In genomic region chr3:8608041-8608790, GRCh38 we compare ENCODE assay signal across 15 cellular contexts. TPM values are rescaled to one million over a fixed set of nuclear protein-coding genes. Genes with fewer than 3 reads are reported as not detected.
DNase-seq lines count a peak whose midpoint lies in the region; ATAC-seq, FAIRE-seq and TF ChIP-seq lines count a peak whose summit lies in the region.
"Had no signal": no experiment of that assay in that cellular context is flagged by ENCODE, and none has a peak within 500 bp of the region (broad histone marks: within the 10 kb centered on the region; RNA-seq: fewer than 3 reads in every experiment).

No MANE protein-coding gene starts in this region.

- H3K4me3 ChIP-seq in PC-3 (ENCODE audit: low read length) (no peak overlapping the region), HepG2 (replicated peaks in 1 of 3; ENCODE audit: insufficient read depth in 1 of 3, low read depth in 2 of 3, low read length in 3 of 3) (no peak overlapping the region)
- H3K4me3 ChIP-seq: SJCRH30 had no signal

- no peaks in the 10 kb centered on the region for H3F3A ChIP-seq in PC-3 (ENCODE audit: low read length, unreplicated experiment)

- no peak for TF ChIP-seq POLR2A in HepG2 (IDR thresholded peaks at IDR 0.05; ENCODE audit: insufficient read depth in 1 of 2, low read depth in 2 of 2, low read length in 2 of 2)

- H2AFZ ChIP-seq in PC-3 (ENCODE audit: low read length): 0 out of 2 replicates have a peak overlapping the region, but pooled peaks have one; percentile 14
- H2AFZ ChIP-seq in HepG2 (ENCODE audit: low read length): no peak overlapping the region

- TF ChIP-seq CTCF in PC-3 (conservative IDR thresholded peaks at IDR 0.05; ENCODE audit: low read depth, low read length): no peak
- no peak for TF ChIP-seq CTCF in VCaP (conservative IDR thresholded peaks at IDR 0.05)
- no peak for TF ChIP-seq CTCF in HepG2 (CRISPR knock-in tag; IDR thresholded peaks at IDR 0.05)

- H3K27ac ChIP-seq in PC-3 (ENCODE audit: low read length) (no peak overlapping the region), VCaP (peak overlapping the region; percentile 22; the same call in 1 of the 2 replicates), HepG2 (ENCODE audit: extremely low read length, insufficient read depth, low read length) (no peak overlapping the region)
- H3K27ac ChIP-seq: HL-60, SJCRH30 had no signal

- no peak for TF ChIP-seq RAD21 in HepG2 (CRISPR knock-in tag; IDR thresholded peaks at IDR 0.05)

- no peaks in the 10 kb centered on the region for H4K20me1 ChIP-seq in PC-3 (ENCODE audit: low read length)
- no peaks in the 10 kb centered on the region for H4K20me1 ChIP-seq in HepG2 (ENCODE audit: insufficient read depth, low read length)

- DNase-seq in PC-3 (no peak), HepG2 (ENCODE audit: low spot score) (no peak), sciatic nerve (ENCODE audit: low spot score) (no peak)
- DNase-seq: CD8-positive, alpha-beta memory T cell; MM.1S; NCI-H2171 treated with DMSO at 0.1 percent for 48 hours; NCI-H446 had no signal

- no peak for FAIRE-seq in HepG2 (lab: Jason Lieb, UNC)
- FAIRE-seq: GM12892 had no signal

- in situ Hi-C loops in HepG2 (cut with HindIII; ENCODE audit: extremely low pct_ligation_motif_present, low pct_unique_long_range_greater_than_20kb): loop anchor here (10.0 kb wide), 1 partner anchor 283 kb away; no protein-coding TSS in a partner anchor

- no peaks in the 10 kb centered on the region for H3K9me2 ChIP-seq in PC-3 (replicated peaks; ENCODE audit: low read length)

- CTCF ChIA-PET in PC-3 (lab: Charles Lee) (interaction anchor here (0.6 to 1.3 kb wide), 3 partner anchors 72 to 166 kb away, joined by 3 to 11 read pairs (median 4); no protein-coding TSS in a partner anchor), HepG2 (lab: Yijun Ruan, JAX; ENCODE audit: low intra/inter-chr PET ratio, low total read pairs) (interaction anchor here (1.9 kb wide), 1 partner anchor 166 kb away, joined by 18 read pairs; no protein-coding TSS in a partner anchor)

- H3K4me1 ChIP-seq in PC-3 (ENCODE audit: insufficient read depth, low read length) (0 out of 2 replicates have a peak, but pooled peaks cover 6% of the 10 kb centered on the region), HepG2 (ENCODE audit: insufficient read depth, low read length) (peaks cover 2% of the 10 kb centered on the region; the same call in 1 of the 2 replicates)

- ATAC-seq in PC-3 (no peak), HepG2 (peak; percentile 42), sciatic nerve (peak; percentile 22), GM18519 (IDR thresholded peaks at IDR 0.05; ENCODE audit: low FRiP score, unreplicated experiment) (no peak), GM21576 (IDR thresholded peaks at IDR 0.05; ENCODE audit: unreplicated experiment) (no peak), HG03045 (IDR thresholded peaks at IDR 0.05; ENCODE audit: unreplicated experiment) (no peak)

- H3K9me3 ChIP-seq in PC-3 (ENCODE audit: low read length) (no peaks in the 10 kb centered on the region), HepG2 (ENCODE audit: low read length) (no peaks in the 10 kb centered on the region)
- H3K9me3 ChIP-seq: SJCRH30 had no signal

- BruUV-seq in PC-3 (replicated peaks; lab: Mats Ljungman, UMichigan): no TSS peak
- no TSS peak for BruUV-seq in HepG2 (replicated peaks; lab: Mats Ljungman, UMichigan)

- TF ChIP-seq EP300 in HepG2 (IDR thresholded peaks at IDR 0.05; ENCODE audit: low read depth in 2 of 2, low read length in 2 of 2) (no peak), HepG2 (CRISPR knock-in tag; IDR thresholded peaks at IDR 0.05; ENCODE audit: borderline replicate concordance) (no peak)

- H3K36me3 ChIP-seq in PC-3 (ENCODE audit: low read depth, low read length) (no peaks in the 10 kb centered on the region), HepG2 (replicated peaks in 1 of 2; ENCODE audit: control insufficient read depth in 1 of 2, insufficient read depth in 2 of 2, low read length in 2 of 2) (no peaks in the 10 kb centered on the region)
- H3K36me3 ChIP-seq: SJCRH30 had no signal

- no peak overlapping the region for H3K9ac ChIP-seq in PC-3 (ENCODE audit: low read length)
- H3K9ac ChIP-seq in HepG2 (ENCODE audit: insufficient read depth, low read depth, low read length): no peak overlapping the region

- no peaks in the 10 kb centered on the region for H3K79me2 ChIP-seq in PC-3 (ENCODE audit: low read length)
- no peaks in the 10 kb centered on the region for H3K79me2 ChIP-seq in HepG2 (ENCODE audit: insufficient read depth, low read length)

- POLR2A ChIA-PET in PC-3 (lab: Charles Lee; ENCODE audit: unreplicated experiment) (no interaction called here), HepG2 (lab: Yijun Ruan, JAX) (no interaction called here)

- H3K27me3 ChIP-seq in PC-3 (ENCODE audit: low read length) (no peaks in the 10 kb centered on the region), HepG2 (ENCODE audit: control insufficient read depth in 1 of 2, insufficient read depth in 2 of 2, low read length in 2 of 2) (no peaks in the 10 kb centered on the region)
- H3K27me3 ChIP-seq: SJCRH30 had no signal

- H3K4me2 ChIP-seq in PC-3 (ENCODE audit: low read length) (no peak overlapping the region), HepG2 (ENCODE audit: low read depth, low read length) (peak overlapping the region; percentile 16; the same call in 1 of the 2 replicates)

- WGBS in HepG2 (ENCODE audit: low lambda C conversion rate): 66% methylated on average over 16 of the region's 16 CpGs

- intact Hi-C loops in PC-3 (cut with micrococcal nuclease) (loop anchor here (5.0 kb wide), 1 partner anchor 186 kb away; no protein-coding TSS in a partner anchor), HepG2 (cut with micrococcal nuclease; ENCODE audit: unreplicated experiment) (loop anchor here (10.0 kb wide), 1 partner anchor 103 kb away; the partner anchor contains the start of gene LMCD1), sciatic nerve (cut with DNase I) (no loop called here)

TF ChIP-seq in HepG2, 621 proteins besides CTCF, POLR2A, EP300 and RAD21 (continues in another document):
- TF ChIP-seq SUZ12 (IDR thresholded peaks at IDR 0.05; ENCODE audit: low read depth, low read length) (no peak), TEAD3 (CRISPR knock-in tag; optimal IDR thresholded peaks at IDR 0.05; ENCODE audit: borderline replicate concordance) (no peak)

RNA-seq across cellular contexts. Expression of gene SSUH2, which starts 36.4 kb away (rescaled TPM):
- total RNA-seq in PC-3 (2014; rRNA removed) (0.44 TPM in 1 of 2 replicates, not detected in the other), HepG2 (2016; rRNA removed; fragmentation: Illumina TruSeq; extraction: Trizol) (36.2 and 38.1 TPM in 2 replicates), sciatic nerve (0.53 TPM)
- 18.7 and 20.4 TPM in 2 replicates for total RNA-seq in HepG2 (2016; cell fraction: cytosol; rRNA removed; fragmentation: Illumina TruSeq; extraction: Trizol; ENCODE audit: low read depth)
- total RNA-seq in HepG2 (2016; cell fraction: insoluble cytoplasmic fraction; rRNA removed; fragmentation: Illumina TruSeq; extraction: Trizol): 34.9 and 39.3 TPM in 2 replicates
- 36.1 and 39.1 TPM in 2 replicates for total RNA-seq in HepG2 (2016; cell fraction: membrane; rRNA removed; fragmentation: Illumina TruSeq; extraction: Trizol)
- 27.0 and 32.8 TPM in 2 replicates for total RNA-seq in HepG2 (2016; cell fraction: nucleus; rRNA removed; fragmentation: Illumina TruSeq; extraction: Trizol)
- 125 and 136 TPM in 2 replicates for polyA plus RNA-seq in HepG2 (2011; rRNA removed)
- 88.0 and 109 TPM in 2 replicates for polyA plus RNA-seq in HepG2 (2011; cell fraction: cytosol; rRNA removed)
- polyA plus RNA-seq in HepG2 (2011; cell fraction: nucleus; rRNA removed): 335 and 419 TPM in 2 replicates
- polyA plus RNA-seq in HepG2 (2012): 46.9 and 59.9 TPM in 2 replicates
- 25.2 and 30.9 TPM in 2 replicates for polyA plus RNA-seq in HepG2 (2016; cell fraction: cytosol; fragmentation: Illumina TruSeq; extraction: Trizol; ENCODE audit: low read depth)
- 49.3 and 54.5 TPM in 2 replicates for polyA plus RNA-seq in HepG2 (2016; cell fraction: insoluble cytoplasmic fraction; fragmentation: Illumina TruSeq; extraction: Trizol; ENCODE audit: low read depth)
- 43.5 and 51.8 TPM in 2 replicates for polyA plus RNA-seq in HepG2 (2016; cell fraction: membrane; fragmentation: Illumina TruSeq; extraction: Trizol; ENCODE audit: low read depth)
- polyA plus RNA-seq in HepG2 (2016; cell fraction: nucleus; fragmentation: Illumina TruSeq; extraction: Trizol; ENCODE audit: insufficient read depth, low read depth): 77.3 and 79.0 TPM in 2 replicates
- polyA minus RNA-seq in HepG2 (2011; rRNA and poly(A)+ RNA removed; ENCODE audit: low replicate concordance): 2.2 and 130 TPM in 2 replicates
- polyA minus RNA-seq in HepG2 (2011; cell fraction: cytosol; rRNA and poly(A)+ RNA removed): 39.6 and 44.4 TPM in 2 replicates
- 64.2 and 69.1 TPM in 2 replicates for polyA minus RNA-seq in HepG2 (2011; cell fraction: nucleus; rRNA and poly(A)+ RNA removed)
- total RNA-seq: CD8-positive, alpha-beta memory T cell had no signal
- polyA plus RNA-seq: CD8-positive, alpha-beta memory T cell; IgD-negative memory B cell had no signal

Comparison
In these comparisons a context has a peak if more than half of its experiments do, and no peak if none do; other contexts are left out.
1. ATAC-seq: peak in HepG2 (single experiment) and sciatic nerve (single experiment); none in PC-3 (single experiment), GM18519 (single experiment), GM21576 (single experiment) and HG03045 (single experiment).
2. RNA of gene SSUH2, which starts 36.4 kb away (total RNA-seq): 18.7 to 39.3 TPM in HepG2; 0.53 TPM in sciatic nerve (single experiment) and 0.44 TPM in PC-3; every median in the first group is over 10 times any median in the second.